13 cellular contexts compared by ENCODE assay signal in the genomic region with DNA sequence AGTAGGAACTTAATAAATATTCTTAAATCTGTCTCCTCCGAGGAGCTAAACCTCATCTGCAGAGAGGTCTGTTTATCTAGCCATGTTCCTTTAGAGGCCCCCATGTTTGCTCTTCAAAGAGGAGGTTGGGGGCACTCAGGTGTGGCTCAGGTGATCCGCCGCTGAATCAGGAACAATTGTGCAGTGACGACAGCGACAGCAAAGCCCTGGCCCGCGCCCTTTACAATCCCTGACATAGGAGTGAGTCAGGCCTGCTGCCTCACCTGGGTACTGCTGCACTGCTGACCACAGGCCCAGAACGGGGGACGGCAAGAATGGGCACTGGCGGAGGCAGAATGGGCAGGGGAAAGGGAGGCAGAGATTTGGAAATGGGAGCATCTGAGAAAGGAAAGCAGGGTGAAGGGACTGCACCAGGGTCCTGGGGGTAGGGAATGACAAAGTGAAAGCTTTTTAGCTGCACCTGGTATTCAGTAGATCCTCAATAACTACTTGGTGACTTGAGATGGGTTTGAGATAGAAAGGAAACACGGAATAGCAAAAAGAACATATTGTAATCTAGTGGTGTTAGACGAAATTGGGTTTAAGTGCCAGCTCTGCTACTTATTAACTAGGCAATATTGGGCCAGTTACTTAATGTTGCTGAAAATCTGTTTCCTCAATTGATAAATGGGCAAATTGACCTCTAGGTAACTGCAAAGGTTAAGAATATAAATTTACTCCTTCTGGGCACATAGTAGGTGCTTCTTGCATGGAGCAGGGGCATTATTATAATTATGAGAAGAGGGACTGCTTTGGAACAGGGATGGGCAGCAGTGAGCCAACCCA. TPM values are rescaled to one million over a fixed set of nuclear protein-coding genes. Genes with fewer than 3 reads are reported as not detected.
DNase-seq lines count a peak whose midpoint lies in the region; ATAC-seq, FAIRE-seq and TF ChIP-seq lines count a peak whose summit lies in the region.
"Had no signal": no experiment of that assay in that cellular context is flagged by ENCODE, and none has a peak within 500 bp of the region (broad histone marks: within the 10 kb centered on the region; RNA-seq: fewer than 3 reads in every experiment).

No MANE protein-coding gene starts in this region.

- in situ Hi-C loops in HepG2 (cut with HindIII; ENCODE audit: extremely low pct_ligation_motif_present, low pct_unique_long_range_greater_than_20kb) = no loop called here

- BruUV-seq in HepG2 (replicated peaks; lab: Mats Ljungman, UMichigan) = TSS peak; percentile 73

- H3K27me3 ChIP-seq in HepG2 (ENCODE audit: control insufficient read depth in 1 of 2, insufficient read depth in 2 of 2, low read length in 2 of 2) = no peaks in the 10 kb centered on the region

- ATAC-seq in HepG2 = peak; percentile 84
- ATAC-seq in stimulated activated effector memory CD8-positive, alpha-beta T cell treated with anti-CD3 and anti-CD28 coated beads, Interleukin-12 subunit alpha, Interleukin-12 subunit beta, amount 100 ng/mL, for 72 hours = no peak
- no peak for ATAC-seq in HG02798 (IDR thresholded peaks at IDR 0.05; ENCODE audit: poor library complexity, unreplicated experiment)
- no peak for ATAC-seq in activated CD8-positive, alpha-beta T cell treated with anti-CD3 and anti-CD28 coated beads for 36 hours

- 1% methylated on average over 12 of the region's 12 CpGs for WGBS in HepG2 (ENCODE audit: low lambda C conversion rate)

- peaks cover 81% of the 10 kb centered on the region for H3K4me1 ChIP-seq in HepG2 (ENCODE audit: insufficient read depth, low read length)

- no peak for TF ChIP-seq CTCF in HepG2 (CRISPR knock-in tag; IDR thresholded peaks at IDR 0.05)
- TF ChIP-seq CTCF in activated CD8-positive, alpha-beta T cell treated with anti-CD3 and anti-CD28 coated beads for 36 hours (IDR thresholded peaks at IDR 0.05) = no peak

- H3K27ac ChIP-seq in HepG2 (ENCODE audit: extremely low read length, insufficient read depth, low read length) = peak overlapping the region; percentile 76

- H4K20me1 ChIP-seq in HepG2 (ENCODE audit: insufficient read depth, low read length) = no peaks in the 10 kb centered on the region

- CTCF ChIA-PET in HepG2 (lab: Yijun Ruan, JAX; ENCODE audit: low intra/inter-chr PET ratio, low total read pairs) = no interaction called here
- CTCF ChIA-PET in activated CD8-positive, alpha-beta T cell treated with anti-CD3 and anti-CD28 coated beads for 36 hours (lab: Charles Lee) = no interaction called here

- H2AFZ ChIP-seq in HepG2 (ENCODE audit: low read length) = no peak overlapping the region

- no peak for TF ChIP-seq POLR2A in HepG2 (IDR thresholded peaks at IDR 0.05; ENCODE audit: insufficient read depth in 1 of 2, low read depth in 2 of 2, low read length in 2 of 2)

- peak overlapping the region; percentile 0 for H3K27ac Mint-ChIP-seq in stimulated activated effector memory CD8-positive, alpha-beta T cell treated with anti-CD3 and anti-CD28 coated beads, Interleukin-12 subunit alpha, Interleukin-12 subunit beta, amount 100 ng/mL, for 72 hours
- H3K27ac Mint-ChIP-seq in activated CD8-positive, alpha-beta T cell treated with anti-CD3 and anti-CD28 coated beads for 36 hours = no peak overlapping the region

- H3K4me3 ChIP-seq in HepG2 (replicated peaks in 1 of 3; ENCODE audit: insufficient read depth in 1 of 3, low read depth in 2 of 3, low read length in 3 of 3) = peak overlapping the region; percentile 22 to 62 (median 36); a peak in 5 of 6 replicates

- H3K4me1 Mint-ChIP-seq in stimulated activated effector memory CD8-positive, alpha-beta T cell treated with anti-CD3 and anti-CD28 coated beads, Interleukin-12 subunit alpha, Interleukin-12 subunit beta, amount 100 ng/mL, for 72 hours = peaks cover 47% of the 10 kb centered on the region
- H3K4me1 Mint-ChIP-seq in activated CD8-positive, alpha-beta T cell treated with anti-CD3 and anti-CD28 coated beads for 36 hours (ENCODE audit: low read depth) = peaks cover 48% of the 10 kb centered on the region

- TF ChIP-seq EP300 in HepG2 (IDR thresholded peaks at IDR 0.05; ENCODE audit: low read depth in 2 of 2, low read length in 2 of 2) = peak in 1 of 2 experiments; percentile 28; a peak in 1 of 4 replicates
- no peak for TF ChIP-seq EP300 in HepG2 (CRISPR knock-in tag; IDR thresholded peaks at IDR 0.05; ENCODE audit: borderline replicate concordance)

- no peak for TF ChIP-seq RAD21 in HepG2 (CRISPR knock-in tag; IDR thresholded peaks at IDR 0.05)

- H3K4me3 Mint-ChIP-seq in stimulated activated effector memory CD8-positive, alpha-beta T cell treated with anti-CD3 and anti-CD28 coated beads, Interleukin-12 subunit alpha, Interleukin-12 subunit beta, amount 100 ng/mL, for 72 hours = no peak overlapping the region
- no peak overlapping the region for H3K4me3 Mint-ChIP-seq in activated CD8-positive, alpha-beta T cell treated with anti-CD3 and anti-CD28 coated beads for 36 hours

- H3K4me2 ChIP-seq in HepG2 (ENCODE audit: low read depth, low read length) = peak overlapping the region; percentile 92

- H3K27me3 Mint-ChIP-seq in activated CD8-positive, alpha-beta T cell treated with anti-CD3 and anti-CD28 coated beads for 36 hours = no peaks in the 10 kb centered on the region

- H3K36me3 Mint-ChIP-seq in stimulated activated effector memory CD8-positive, alpha-beta T cell treated with anti-CD3 and anti-CD28 coated beads, Interleukin-12 subunit alpha, Interleukin-12 subunit beta, amount 100 ng/mL, for 72 hours = peaks cover 6% of the 10 kb centered on the region
- H3K36me3 Mint-ChIP-seq in activated CD8-positive, alpha-beta T cell treated with anti-CD3 and anti-CD28 coated beads for 36 hours (ENCODE audit: low read depth) = no peaks in the 10 kb centered on the region

- H3K36me3 ChIP-seq in HepG2 (replicated peaks in 1 of 2; ENCODE audit: control insufficient read depth in 1 of 2, insufficient read depth in 2 of 2, low read length in 2 of 2) = no peaks in the 10 kb centered on the region

- no peaks in the 10 kb centered on the region for H3K9me3 ChIP-seq in HepG2 (ENCODE audit: low read length)

- intact Hi-C loops in HepG2 (cut with micrococcal nuclease; ENCODE audit: unreplicated experiment) = no loop called here
- intact Hi-C loops in activated CD8-positive, alpha-beta T cell treated with anti-CD3 and anti-CD28 coated beads for 36 hours (cut with micrococcal nuclease) = no loop called here

- peaks cover 3% of the 10 kb centered on the region for H3K79me2 ChIP-seq in HepG2 (ENCODE audit: insufficient read depth, low read length)

- peak overlapping the region; percentile 66 for H3K9ac ChIP-seq in HepG2 (ENCODE audit: insufficient read depth, low read depth, low read length)

- DNase-seq in HPDE6-E6E7 (ENCODE audit: extremely low spot score) (peak; percentile 54), astrocyte of the hippocampus (ENCODE audit: low read depth, low spot score) (peak; percentile 39), HepG2 (ENCODE audit: low spot score) (peak; percentile 65), amygdala (lab: John Stamatoyannopoulos, UW) (no peak), T1000 (lab: John Stamatoyannopoulos, UW) (no peak)
- DNase-seq in stimulated activated effector memory CD8-positive, alpha-beta T cell treated with anti-CD3 and anti-CD28 coated beads, Interleukin-12 subunit alpha, Interleukin-12 subunit beta, amount 100 ng/mL, for 72 hours (ENCODE audit: low spot score in 2 of 2) = no peak
- no peak for DNase-seq in activated CD8-positive, alpha-beta T cell treated with anti-CD3 and anti-CD28 coated beads for 36 hours
- DNase-seq: activated CD8-positive, alpha-beta memory T cell treated with anti-CD3 and anti-CD28 coated beads for 24 hours; anterior cingulate cortex; DMS153; islet precursor cell; NCI-H524 had no signal

- POLR2A ChIA-PET in HepG2 (lab: Yijun Ruan, JAX) = interaction anchor here (0.6 to 16.9 kb wide), 20 partner anchors 8 to 164 kb away, joined by 3 to 414 read pairs (median 4); a partner anchor contains a TSS
- POLR2A ChIA-PET in activated CD8-positive, alpha-beta T cell treated with anti-CD3 and anti-CD28 coated beads for 36 hours (lab: Charles Lee) = interaction anchor here (1.7 kb wide), 1 partner anchor 19 kb away, joined by 4 read pairs; no protein-coding TSS in a partner anchor

- no peak for FAIRE-seq in HepG2 (lab: Jason Lieb, UNC)

- H3K9me3 Mint-ChIP-seq in stimulated activated effector memory CD8-positive, alpha-beta T cell treated with anti-CD3 and anti-CD28 coated beads, Interleukin-12 subunit alpha, Interleukin-12 subunit beta, amount 100 ng/mL, for 72 hours = no peaks in the 10 kb centered on the region
- no peaks in the 10 kb centered on the region for H3K9me3 Mint-ChIP-seq in activated CD8-positive, alpha-beta T cell treated with anti-CD3 and anti-CD28 coated beads for 36 hours

RNA-seq across cellular contexts. Expression of a gene that starts 5.4 kb away (rescaled TPM):
- total RNA-seq in HepG2 (2016; rRNA removed; fragmentation: Illumina TruSeq; extraction: Trizol) = 28.7 and 51.1 TPM in 2 replicates
- total RNA-seq in HepG2 (2016; cell fraction: cytosol; rRNA removed; fragmentation: Illumina TruSeq; extraction: Trizol; ENCODE audit: low read depth) = 83.5 and 89.8 TPM in 2 replicates
- total RNA-seq in HepG2 (2016; cell fraction: insoluble cytoplasmic fraction; rRNA removed; fragmentation: Illumina TruSeq; extraction: Trizol) = 25.7 and 52.1 TPM in 2 replicates
- total RNA-seq in HepG2 (2016; cell fraction: membrane; rRNA removed; fragmentation: Illumina TruSeq; extraction: Trizol) = 91.3 and 101 TPM in 2 replicates
- 33.1 and 34.2 TPM in 2 replicates for total RNA-seq in HepG2 (2016; cell fraction: nucleus; rRNA removed; fragmentation: Illumina TruSeq; extraction: Trizol)
- 131 and 151 TPM in 2 replicates for polyA plus RNA-seq in HepG2 (2011; rRNA removed)
- polyA plus RNA-seq in HepG2 (2011; cell fraction: cytosol; rRNA removed) = 117 TPM in 2 replicates
- 111 and 130 TPM in 2 replicates for polyA plus RNA-seq in HepG2 (2011; cell fraction: nucleus; rRNA removed)
- polyA plus RNA-seq in HepG2 (2012) = 130 and 313 TPM in 2 replicates
- 21.8 and 24.4 TPM in 2 replicates for polyA plus RNA-seq in HepG2 (2016; cell fraction: cytosol; fragmentation: Illumina TruSeq; extraction: Trizol; ENCODE audit: low read depth)
- 28.6 and 30.4 TPM in 2 replicates for polyA plus RNA-seq in HepG2 (2016; cell fraction: insoluble cytoplasmic fraction; fragmentation: Illumina TruSeq; extraction: Trizol; ENCODE audit: low read depth)
- 23.7 and 25.1 TPM in 2 replicates for polyA plus RNA-seq in HepG2 (2016; cell fraction: membrane; fragmentation: Illumina TruSeq; extraction: Trizol; ENCODE audit: low read depth)
- polyA plus RNA-seq in HepG2 (2016; cell fraction: nucleus; fragmentation: Illumina TruSeq; extraction: Trizol; ENCODE audit: insufficient read depth, low read depth) = 72.1 and 79.6 TPM in 2 replicates
- polyA minus RNA-seq in HepG2 (2011; rRNA and poly(A)+ RNA removed; ENCODE audit: low replicate concordance) = 19.0 and 307 TPM in 2 replicates
- 213 and 378 TPM in 2 replicates for polyA minus RNA-seq in HepG2 (2011; cell fraction: cytosol; rRNA and poly(A)+ RNA removed)
- polyA minus RNA-seq in HepG2 (2011; cell fraction: nucleus; rRNA and poly(A)+ RNA removed) = 95.2 and 99.7 TPM in 2 replicates
- 100 to 1,000 TPM; 375 to 386 TPM for total RNA-seq in activated CD8-positive, alpha-beta T cell treated with anti-CD3 and anti-CD28 coated beads for 36 hours

RNA-seq across cellular contexts. Expression of a gene that starts 7.3 kb away (rescaled TPM):
- total RNA-seq in HepG2 (2016; rRNA removed; fragmentation: Illumina TruSeq; extraction: Trizol) = 77.8 and 82.3 TPM in 2 replicates
- 113 and 115 TPM in 2 replicates for total RNA-seq in HepG2 (2016; cell fraction: cytosol; rRNA removed; fragmentation: Illumina TruSeq; extraction: Trizol; ENCODE audit: low read depth)
- total RNA-seq in HepG2 (2016; cell fraction: insoluble cytoplasmic fraction; rRNA removed; fragmentation: Illumina TruSeq; extraction: Trizol) = 72.3 and 79.6 TPM in 2 replicates
- 145 and 152 TPM in 2 replicates for total RNA-seq in HepG2 (2016; cell fraction: membrane; rRNA removed; fragmentation: Illumina TruSeq; extraction: Trizol)
- total RNA-seq in HepG2 (2016; cell fraction: nucleus; rRNA removed; fragmentation: Illumina TruSeq; extraction: Trizol) = 43.2 and 49.0 TPM in 2 replicates
- polyA plus RNA-seq in HepG2 (2011; rRNA removed) = 130 and 150 TPM in 2 replicates
- polyA plus RNA-seq in HepG2 (2011; cell fraction: cytosol; rRNA removed) = 126 and 128 TPM in 2 replicates
- polyA plus RNA-seq in HepG2 (2011; cell fraction: nucleus; rRNA removed) = 139 and 173 TPM in 2 replicates
- 119 and 142 TPM in 2 replicates for polyA plus RNA-seq in HepG2 (2012)
- polyA plus RNA-seq in HepG2 (2016; cell fraction: cytosol; fragmentation: Illumina TruSeq; extraction: Trizol; ENCODE audit: low read depth) = 217 and 220 TPM in 2 replicates
- polyA plus RNA-seq in HepG2 (2016; cell fraction: insoluble cytoplasmic fraction; fragmentation: Illumina TruSeq; extraction: Trizol; ENCODE audit: low read depth) = 116 and 125 TPM in 2 replicates
- polyA plus RNA-seq in HepG2 (2016; cell fraction: membrane; fragmentation: Illumina TruSeq; extraction: Trizol; ENCODE audit: low read depth) = 219 and 220 TPM in 2 replicates
- 146 and 154 TPM in 2 replicates for polyA plus RNA-seq in HepG2 (2016; cell fraction: nucleus; fragmentation: Illumina TruSeq; extraction: Trizol; ENCODE audit: insufficient read depth, low read depth)
- polyA minus RNA-seq in HepG2 (2011; rRNA and poly(A)+ RNA removed; ENCODE audit: low replicate concordance) = 102 and 133 TPM in 2 replicates
- 49.8 and 51.9 TPM in 2 replicates for polyA minus RNA-seq in HepG2 (2011; cell fraction: cytosol; rRNA and poly(A)+ RNA removed)
- 34.5 and 57.3 TPM in 2 replicates for polyA minus RNA-seq in HepG2 (2011; cell fraction: nucleus; rRNA and poly(A)+ RNA removed)
- 100 to 1,000 TPM; 135 TPM for total RNA-seq in activated CD8-positive, alpha-beta T cell treated with anti-CD3 and anti-CD28 coated beads for 36 hours

RNA-seq across cellular contexts. Expression of a gene that starts 29.6 kb away (rescaled TPM):
- 911 and 1,275 TPM in 2 replicates for total RNA-seq in HepG2 (2016; rRNA removed; fragmentation: Illumina TruSeq; extraction: Trizol)
- 241 and 250 TPM in 2 replicates for total RNA-seq in HepG2 (2016; cell fraction: cytosol; rRNA removed; fragmentation: Illumina TruSeq; extraction: Trizol; ENCODE audit: low read depth)
- 892 and 1,275 TPM in 2 replicates for total RNA-seq in HepG2 (2016; cell fraction: insoluble cytoplasmic fraction; rRNA removed; fragmentation: Illumina TruSeq; extraction: Trizol)
- 542 and 545 TPM in 2 replicates for total RNA-seq in HepG2 (2016; cell fraction: membrane; rRNA removed; fragmentation: Illumina TruSeq; extraction: Trizol)
- total RNA-seq in HepG2 (2016; cell fraction: nucleus; rRNA removed; fragmentation: Illumina TruSeq; extraction: Trizol) = 386 and 402 TPM in 2 replicates
- 980 and 1,163 TPM in 2 replicates for polyA plus RNA-seq in HepG2 (2011; rRNA removed)
- polyA plus RNA-seq in HepG2 (2011; cell fraction: cytosol; rRNA removed) = 853 and 1,099 TPM in 2 replicates
- polyA plus RNA-seq in HepG2 (2011; cell fraction: nucleus; rRNA removed) = 241 and 246 TPM in 2 replicates
- polyA plus RNA-seq in HepG2 (2012) = 478 and 597 TPM in 2 replicates
- polyA plus RNA-seq in HepG2 (2016; cell fraction: cytosol; fragmentation: Illumina TruSeq; extraction: Trizol; ENCODE audit: low read depth) = 300 and 321 TPM in 2 replicates
- polyA plus RNA-seq in HepG2 (2016; cell fraction: insoluble cytoplasmic fraction; fragmentation: Illumina TruSeq; extraction: Trizol; ENCODE audit: low read depth) = 2,019 and 2,085 TPM in 2 replicates
- polyA plus RNA-seq in HepG2 (2016; cell fraction: membrane; fragmentation: Illumina TruSeq; extraction: Trizol; ENCODE audit: low read depth) = 586 and 657 TPM in 2 replicates
- 686 and 716 TPM in 2 replicates for polyA plus RNA-seq in HepG2 (2016; cell fraction: nucleus; fragmentation: Illumina TruSeq; extraction: Trizol; ENCODE audit: insufficient read depth, low read depth)
- polyA minus RNA-seq in HepG2 (2011; rRNA and poly(A)+ RNA removed; ENCODE audit: low replicate concordance) = 1,833 and 2,373 TPM in 2 replicates
- polyA minus RNA-seq in HepG2 (2011; cell fraction: cytosol; rRNA and poly(A)+ RNA removed) = 412 and 479 TPM in 2 replicates
- polyA minus RNA-seq in HepG2 (2011; cell fraction: nucleus; rRNA and poly(A)+ RNA removed) = 105 and 134 TPM in 2 replicates
- 1,000 to 10,000 TPM; 1,556 to 1,579 TPM for total RNA-seq in activated CD8-positive, alpha-beta T cell treated with anti-CD3 and anti-CD28 coated beads for 36 hours

RNA-seq across cellular contexts. Expression of a gene that starts 32.7 kb away (rescaled TPM):
- total RNA-seq in HepG2 (2016; rRNA removed; fragmentation: Illumina TruSeq; extraction: Trizol) = 8.4 and 20.5 TPM in 2 replicates
- 2.6 TPM in 2 replicates for total RNA-seq in HepG2 (2016; cell fraction: cytosol; rRNA removed; fragmentation: Illumina TruSeq; extraction: Trizol; ENCODE audit: low read depth)
- 9.0 and 18.7 TPM in 2 replicates for total RNA-seq in HepG2 (2016; cell fraction: insoluble cytoplasmic fraction; rRNA removed; fragmentation: Illumina TruSeq; extraction: Trizol)
- total RNA-seq in HepG2 (2016; cell fraction: membrane; rRNA removed; fragmentation: Illumina TruSeq; extraction: Trizol) = 7.6 TPM in 2 replicates
- total RNA-seq in HepG2 (2016; cell fraction: nucleus; rRNA removed; fragmentation: Illumina TruSeq; extraction: Trizol) = 18.3 and 20.9 TPM in 2 replicates
- polyA plus RNA-seq in HepG2 (2011; rRNA removed) = 11.7 and 14.0 TPM in 2 replicates
- 4.5 and 6.7 TPM in 2 replicates for polyA plus RNA-seq in HepG2 (2011; cell fraction: cytosol; rRNA removed)
- 39.8 and 42.9 TPM in 2 replicates for polyA plus RNA-seq in HepG2 (2011; cell fraction: nucleus; rRNA removed)
- 14.2 and 21.0 TPM in 2 replicates for polyA plus RNA-seq in HepG2 (2012)
- polyA plus RNA-seq in HepG2 (2016; cell fraction: cytosol; fragmentation: Illumina TruSeq; extraction: Trizol; ENCODE audit: low read depth) = 1.2 and 1.3 TPM in 2 replicates
- polyA plus RNA-seq in HepG2 (2016; cell fraction: insoluble cytoplasmic fraction; fragmentation: Illumina TruSeq; extraction: Trizol; ENCODE audit: low read depth) = 13.9 and 27.7 TPM in 2 replicates
- 2.2 and 3.4 TPM in 2 replicates for polyA plus RNA-seq in HepG2 (2016; cell fraction: membrane; fragmentation: Illumina TruSeq; extraction: Trizol; ENCODE audit: low read depth)
- 66.8 and 94.4 TPM in 2 replicates for polyA plus RNA-seq in HepG2 (2016; cell fraction: nucleus; fragmentation: Illumina TruSeq; extraction: Trizol; ENCODE audit: insufficient read depth, low read depth)
- 16.6 and 29.4 TPM in 2 replicates for polyA minus RNA-seq in HepG2 (2011; rRNA and poly(A)+ RNA removed; ENCODE audit: low replicate concordance)
- 8.0 and 10.3 TPM in 2 replicates for polyA minus RNA-seq in HepG2 (2011; cell fraction: cytosol; rRNA and poly(A)+ RNA removed)
- polyA minus RNA-seq in HepG2 (2011; cell fraction: nucleus; rRNA and poly(A)+ RNA removed) = 7.6 and 9.1 TPM in 2 replicates
- total RNA-seq in activated CD8-positive, alpha-beta T cell treated with anti-CD3 and anti-CD28 coated beads for 36 hours = 10 to 100 TPM; 80.4 to 90.7 TPM

RNA-seq across cellular contexts. Expression of a gene that starts 59.0 kb away (rescaled TPM):
- total RNA-seq in HepG2 (2016; rRNA removed; fragmentation: Illumina TruSeq; extraction: Trizol) = 7.4 and 16.0 TPM in 2 replicates
- 6.4 and 6.8 TPM in 2 replicates for total RNA-seq in HepG2 (2016; cell fraction: cytosol; rRNA removed; fragmentation: Illumina TruSeq; extraction: Trizol; ENCODE audit: low read depth)
- 7.0 and 15.7 TPM in 2 replicates for total RNA-seq in HepG2 (2016; cell fraction: insoluble cytoplasmic fraction; rRNA removed; fragmentation: Illumina TruSeq; extraction: Trizol)
- 11.0 and 11.6 TPM in 2 replicates for total RNA-seq in HepG2 (2016; cell fraction: membrane; rRNA removed; fragmentation: Illumina TruSeq; extraction: Trizol)
- total RNA-seq in HepG2 (2016; cell fraction: nucleus; rRNA removed; fragmentation: Illumina TruSeq; extraction: Trizol) = 13.6 and 15.9 TPM in 2 replicates
- polyA plus RNA-seq in HepG2 (2011; rRNA removed) = 12.5 TPM in 2 replicates
- 10.6 and 14.5 TPM in 2 replicates for polyA plus RNA-seq in HepG2 (2011; cell fraction: cytosol; rRNA removed)
- polyA plus RNA-seq in HepG2 (2011; cell fraction: nucleus; rRNA removed) = 11.7 and 12.5 TPM in 2 replicates
- polyA plus RNA-seq in HepG2 (2012) = 11.9 and 19.8 TPM in 2 replicates
- polyA plus RNA-seq in HepG2 (2016; cell fraction: cytosol; fragmentation: Illumina TruSeq; extraction: Trizol; ENCODE audit: low read depth) = 16.1 and 17.3 TPM in 2 replicates
- 19.1 and 23.6 TPM in 2 replicates for polyA plus RNA-seq in HepG2 (2016; cell fraction: insoluble cytoplasmic fraction; fragmentation: Illumina TruSeq; extraction: Trizol; ENCODE audit: low read depth)
- 27.9 and 29.1 TPM in 2 replicates for polyA plus RNA-seq in HepG2 (2016; cell fraction: membrane; fragmentation: Illumina TruSeq; extraction: Trizol; ENCODE audit: low read depth)
- polyA plus RNA-seq in HepG2 (2016; cell fraction: nucleus; fragmentation: Illumina TruSeq; extraction: Trizol; ENCODE audit: insufficient read depth, low read depth) = 46.7 and 53.9 TPM in 2 replicates
- 28.0 and 30.7 TPM in 2 replicates for polyA minus RNA-seq in HepG2 (2011; rRNA and poly(A)+ RNA removed; ENCODE audit: low replicate concordance)
- 9.8 and 11.5 TPM in 2 replicates for polyA minus RNA-seq in HepG2 (2011; cell fraction: cytosol; rRNA and poly(A)+ RNA removed)
- 3.3 and 4.5 TPM in 2 replicates for polyA minus RNA-seq in HepG2 (2011; cell fraction: nucleus; rRNA and poly(A)+ RNA removed)
- total RNA-seq in activated CD8-positive, alpha-beta T cell treated with anti-CD3 and anti-CD28 coated beads for 36 hours = 10 to 100 TPM; 21.0 to 22.0 TPM

Comparison
In these comparisons a context has a peak if more than half of its experiments do, and no peak if none do; other contexts are left out.
1. DNase-seq: peak in HPDE6-E6E7 (single experiment), astrocyte of the hippocampus (single experiment) and HepG2 (single experiment); none in stimulated activated effector memory CD8-positive, alpha-beta T cell treated with anti-CD3 and anti-CD28 coated beads, Interleukin-12 subunit alpha, Interleukin-12 subunit beta, amount 100 ng/mL, for 72 hours (0 of 2), amygdala (0 of 56), activated CD8-positive, alpha-beta T cell treated with anti-CD3 and anti-CD28 coated beads for 36 hours (single experiment) and T1000 (single experiment).